In genomic region chr19:5142725-5143097, GRCh38 we compare ENCODE assay signal across 25 cellular contexts.
DNase-seq lines count a peak whose midpoint lies in the region; ATAC-seq and TF ChIP-seq lines count a peak whose summit lies in the region.
"Had no signal": no experiment of that assay in that cellular context is flagged by ENCODE, and none has a peak within 500 bp of the region (broad histone marks: within the 10 kb centered on the region; RNA-seq: fewer than 3 reads in every experiment).

No MANE protein-coding gene starts in this region.

- no peaks in the 10 kb centered on the region for H3K9me3 ChIP-seq in BLaER1
- H3K9me3 ChIP-seq in tibial nerve, result no peaks in the 10 kb centered on the region
- H3K9me3 ChIP-seq: heart left ventricle, upper lobe of left lung had no signal

- TF ChIP-seq CTCF in tibial nerve (IDR thresholded peaks at IDR 0.05), result no peak

- peak; percentile 82 for DNase-seq in DMS79 treated with DMSO at 0.1 percent for 48 hours (lab: John Stamatoyannopoulos, UW)
- peak; percentile 75 for DNase-seq in NCI-H1105 treated with DMSO at 0.1 percent for 48 hours (lab: John Stamatoyannopoulos, UW)
- peak; percentile 28 for DNase-seq in naive B cell
- DNase-seq in COR-L47 (lab: John Stamatoyannopoulos, UW), result no peak
- no peak for DNase-seq in tibial nerve (ENCODE audit: low spot score in 2 of 2)
- DNase-seq in NCI-H1048 (lab: John Stamatoyannopoulos, UW), result no peak
- DNase-seq: activated CD4-positive, alpha-beta T cell treated with anti-CD3 and anti-CD28 coated beads, Interleukin-2, amount 50 U/mL, for 4 hours; activated CD4-positive, CD25-positive, alpha-beta regulatory T cell; activated CD8-positive, alpha-beta memory T cell treated with anti-CD3 and anti-CD28 coated beads, Interleukin-2, amount 50 U/mL, for 48 hours; activated effector memory CD4-positive, alpha-beta T cell treated with anti-CD3 and anti-CD28 coated beads, Interleukin-2, amount 50 U/mL, for 16 hours; foreskin melanocyte; natural killer cell; NCI-H1417 treated with DMSO at 0.1 percent for 48 hours; NCI-H2029 treated with DMSO at 0.1 percent for 48 hours; NCI-H82; occipital lobe; stimulated activated CD4-positive, alpha-beta T cell treated with anti-CD3 and anti-CD28 coated beads, Interleukin-4, amount 100 ng/mL, for 24 hours had no signal

- H3K27me3 ChIP-seq in BLaER1, result 0 out of 2 replicates have a peak, but pooled peaks cover 4% of the 10 kb centered on the region
- no peaks in the 10 kb centered on the region for H3K27me3 ChIP-seq in tibial nerve
- H3K27me3 ChIP-seq: heart left ventricle, upper lobe of left lung had no signal

- H3K9ac ChIP-seq in BLaER1, result no peak overlapping the region

- H3K27ac Mint-ChIP-seq in naive B cell, result peak overlapping the region; percentile 67 to 100 (median 97)

- TF ChIP-seq POLR2A in tibial nerve (IDR thresholded peaks at IDR 0.05), result no peak

- no peaks in the 10 kb centered on the region for H3K27me3 Mint-ChIP-seq in naive B cell
- H3K27me3 Mint-ChIP-seq: activated naive CD8-positive, alpha-beta T cell had no signal

- H3K4me1 Mint-ChIP-seq in naive B cell, result peaks cover 26 to 50% (median 41%) of the 10 kb centered on the region in 3 donors

- 92 to 93% methylated on average over 22 of the region's 22 CpGs for WGBS in tibial nerve, 2 donors

- H4K20me1 ChIP-seq in BLaER1, result peaks cover 84% of the 10 kb centered on the region

- peaks cover 12 to 20% of the 10 kb centered on the region in 2 donors for H3K36me3 Mint-ChIP-seq in naive B cell
- H3K36me3 Mint-ChIP-seq: natural killer cell had no signal

- H3K9me3 Mint-ChIP-seq in naive B cell, result peaks cover 0 to 4% (median 0%) of the 10 kb centered on the region in 7 donors
- H3K9me3 Mint-ChIP-seq: natural killer cell had no signal

- H3K4me3 ChIP-seq in BLaER1 (no peak overlapping the region), tibial nerve (no peak overlapping the region)
- H3K4me3 ChIP-seq: heart left ventricle, K562, SK-N-MC, upper lobe of left lung had no signal

- H3K27ac ChIP-seq in BLaER1 (no peak overlapping the region), tibial nerve (no peak overlapping the region)
- H3K27ac ChIP-seq: heart left ventricle, RWPE1, SK-N-MC, upper lobe of left lung had no signal

- TF ChIP-seq EP300 in tibial nerve (IDR thresholded peaks at IDR 0.05), result no peak

- H3K36me3 ChIP-seq in BLaER1 (peaks cover 81% of the 10 kb centered on the region), tibial nerve (peaks cover 7 to 100% (median 18%) of the 10 kb centered on the region in 3 donors)

- H3K4me3 Mint-ChIP-seq in naive B cell, result peak overlapping the region in 6 of 8 donors; percentile 6 to 78 (median 58)
- H3K4me3 Mint-ChIP-seq: CD14-positive monocyte, natural killer cell had no signal

- ATAC-seq in naive B cell (ENCODE audit: low read depth in 2 of 2), result no peak
- ATAC-seq: K562, natural killer cell had no signal

- H3K4me2 ChIP-seq in BLaER1, result peak overlapping the region; percentile 80

- H3K4me1 ChIP-seq in BLaER1, result peaks cover 63% of the 10 kb centered on the region
- H3K4me1 ChIP-seq in tibial nerve, result peaks cover 0 to 12% (median 0%) of the 10 kb centered on the region in 4 donors

Comparison
In these comparisons a context has a peak if more than half of its experiments do, and no peak if none do; other contexts are left out.
1. DNase-seq: peak in DMS79 treated with DMSO at 0.1 percent for 48 hours (single experiment), NCI-H1105 treated with DMSO at 0.1 percent for 48 hours (single experiment) and naive B cell (single experiment); none in COR-L47 (single experiment), tibial nerve (0 of 2) and NCI-H1048 (single experiment).